Comparison of ENCODE assay signal across 14 cellular contexts in the genomic region with DNA sequence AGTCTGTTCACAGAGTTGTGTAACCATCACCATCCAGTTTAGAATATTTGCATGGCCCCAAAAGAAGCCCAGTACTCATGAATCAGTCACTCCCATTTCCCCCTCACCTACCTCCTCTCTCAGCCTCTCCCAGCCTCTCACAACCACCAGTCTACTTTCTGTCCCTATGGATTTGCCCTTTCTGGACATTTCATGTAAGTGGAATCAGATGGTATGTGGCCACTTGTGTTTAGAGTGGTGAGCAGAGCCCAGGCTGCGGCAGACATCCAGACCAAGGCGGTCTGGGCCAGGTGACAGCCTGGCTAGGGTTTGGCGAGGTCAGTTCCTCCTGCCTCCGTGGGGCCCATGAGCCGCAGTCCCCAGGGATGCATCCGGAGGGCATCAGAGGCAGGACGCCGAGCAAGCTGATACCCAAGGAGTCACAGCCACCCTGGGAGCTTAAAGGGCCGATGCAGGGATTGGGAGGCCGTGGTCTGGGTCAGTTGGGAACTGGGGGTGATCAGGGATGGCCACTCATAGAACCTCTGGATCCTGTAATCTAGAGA. TPM values are rescaled to one million over a fixed set of nuclear protein-coding genes. Genes with fewer than 3 reads are reported as not detected.
DNase-seq lines count a peak whose midpoint lies in the region; ATAC-seq, FAIRE-seq and TF ChIP-seq lines count a peak whose summit lies in the region.
"Had no signal": no experiment of that assay in that cellular context is flagged by ENCODE, and none has a peak within 500 bp of the region (broad histone marks: within the 10 kb centered on the region; RNA-seq: fewer than 3 reads in every experiment).

No MANE protein-coding gene starts in this region.

- intact Hi-C loops in endothelial cell of umbilical vein (cut with micrococcal nuclease), result loop anchor here (1.0 kb wide), 1 partner anchor 53 kb away; a partner anchor contains a TSS
- intact Hi-C loops in psoas muscle (cut with DNase I), result loop anchor here in 1 of 2 donors (5.0 kb wide), 1 partner anchor 45 kb away; no protein-coding TSS in a partner anchor

- TF ChIP-seq CTCF in endothelial cell of umbilical vein (IDR thresholded peaks at IDR 0.05; ENCODE audit: extremely low read depth in 1 of 2, insufficient read depth in 1 of 2, low read depth in 1 of 2, low read length in 2 of 2), result no peak
- TF ChIP-seq CTCF in psoas muscle (IDR thresholded peaks at IDR 0.05), result no peak

- 59 to 72% (median 65%) methylated on average over 10 of the region's 10 CpGs for WGBS in psoas muscle, 3 donors

- H3K9me3 ChIP-seq in endothelial cell of umbilical vein (replicated peaks; ENCODE audit: control insufficient read depth, insufficient read depth, low read length) (no peaks in the 10 kb centered on the region), psoas muscle (no peaks in the 10 kb centered on the region)
- H3K9me3 ChIP-seq: mucosa of descending colon, right atrium auricular region, thyroid gland had no signal

- H3K4me1 ChIP-seq in endothelial cell of umbilical vein (ENCODE audit: control insufficient read depth, extremely low read depth, insufficient read depth, low read length) (peaks cover 44% of the 10 kb centered on the region), psoas muscle (no peaks in the 10 kb centered on the region)

- no peak overlapping the region for H3K4me3 ChIP-seq in endothelial cell of umbilical vein (replicated peaks in 1 of 3; ENCODE audit: insufficient read depth in 1 of 3, low read depth in 1 of 3, low read length in 3 of 3)
- H3K4me3 ChIP-seq in psoas muscle, result no peak overlapping the region
- H3K4me3 ChIP-seq: mucosa of descending colon, right atrium auricular region, thyroid gland had no signal

- CTCF ChIA-PET in endothelial cell of umbilical vein (lab: Charles Lee), result interaction anchor here (1.2 to 4.0 kb wide), 7 partner anchors 8 to 82 kb away, joined by 3 to 13 read pairs (median 7); no protein-coding TSS in a partner anchor

- no peaks in the 10 kb centered on the region for H3K27me3 ChIP-seq in endothelial cell of umbilical vein (ENCODE audit: control insufficient read depth in 2 of 2, insufficient read depth in 2 of 2, low read length in 2 of 2)
- H3K27me3 ChIP-seq in psoas muscle (ENCODE audit: insufficient read depth in 3 of 3, low read length in 2 of 3), result no peaks in the 10 kb centered on the region
- H3K27me3 ChIP-seq: right atrium auricular region, thyroid gland had no signal

- H3K27ac ChIP-seq in endothelial cell of umbilical vein (ENCODE audit: insufficient read depth, low read depth, low read length) (peak overlapping the region; percentile 75), psoas muscle (peak overlapping the region; percentile 54)

- no peaks in the 10 kb centered on the region for H4K20me1 ChIP-seq in endothelial cell of umbilical vein (replicated peaks; ENCODE audit: control insufficient read depth, extremely low read depth, insufficient read depth, low read length)

- H3K27ac Mint-ChIP-seq in T-helper 1 cell treated with Interleukin-12 subunit alpha and Interleukin-12 subunit beta and Interleukin-4 antibody, amounts not matched to agents 30 μg/mL and 1 μg/mL, for 36 hours, result peak overlapping the region; percentile 91

- dilution Hi-C loops in endothelial cell of umbilical vein (cut with MboI; ENCODE audit: extremely low pct_ligation_motif_present, low sequenced_read_pairs), result no loop called here

- no peaks in the 10 kb centered on the region for H3K9me3 Mint-ChIP-seq in T-helper 1 cell treated with Interleukin-12 subunit alpha and Interleukin-12 subunit beta and Interleukin-4 antibody, amounts not matched to agents 30 μg/mL and 1 μg/mL, for 36 hours

- peaks cover 2% of the 10 kb centered on the region for H3K36me3 Mint-ChIP-seq in T-helper 1 cell treated with Interleukin-12 subunit alpha and Interleukin-12 subunit beta and Interleukin-4 antibody, amounts not matched to agents 30 μg/mL and 1 μg/mL, for 36 hours (ENCODE audit: low read depth)

- no peaks in the 10 kb centered on the region for H3K27me3 Mint-ChIP-seq in T-helper 1 cell treated with Interleukin-12 subunit alpha and Interleukin-12 subunit beta and Interleukin-4 antibody, amounts not matched to agents 30 μg/mL and 1 μg/mL, for 36 hours (ENCODE audit: low read depth)

- H3K79me2 ChIP-seq in endothelial cell of umbilical vein (ENCODE audit: control insufficient read depth, insufficient read depth, low read length), result no peaks in the 10 kb centered on the region

- H3K4me2 ChIP-seq in endothelial cell of umbilical vein (ENCODE audit: insufficient read depth, low read length), result peak overlapping the region; percentile 52

- DNase-seq in T-helper 1 cell (no peak), RPMI7951 (ENCODE audit: low read depth) (peak; percentile 1), endothelial cell of umbilical vein (ENCODE audit: low read depth, low spot score) (no peak), psoas muscle (no peak), NCI-H510A treated with DMSO at 0.1 percent for 48 hours (lab: John Stamatoyannopoulos, UW) (no peak), NCI-H2227 treated with DMSO at 0.1 percent for 48 hours (lab: John Stamatoyannopoulos, UW) (no peak)
- no peak for DNase-seq in stimulated activated CD4-positive, alpha-beta T cell treated with anti-CD3 and anti-CD28 coated beads, Interleukin-4, amount 100 ng/mL, for 1 hour
- DNase-seq: 8988T, mucosa of descending colon, NCI-H774, thyroid gland had no signal

- H3K9me1 ChIP-seq in endothelial cell of umbilical vein (replicated peaks; ENCODE audit: control insufficient read depth, extremely low read depth, insufficient read depth, low read length), result no peaks in the 10 kb centered on the region

- POLR2A ChIA-PET in endothelial cell of umbilical vein (lab: Charles Lee), result interaction anchor here (1.4 kb wide), 1 partner anchor 53 kb away, joined by 5 read pairs; a partner anchor contains a TSS

- TSS peak; percentile 28 for BruUV-seq in endothelial cell of umbilical vein (replicated peaks; lab: Mats Ljungman, UMichigan)

- no peak for ATAC-seq in psoas muscle

- H2AFZ ChIP-seq in endothelial cell of umbilical vein (ENCODE audit: low read depth, low read length), result peak overlapping the region; percentile 11

- H3K36me3 ChIP-seq in endothelial cell of umbilical vein (ENCODE audit: control insufficient read depth in 2 of 2, extremely low read depth in 1 of 2, insufficient read depth in 2 of 2, low read length in 2 of 2) (no peaks in the 10 kb centered on the region), psoas muscle (ENCODE audit: insufficient read depth in 1 of 2, low read depth in 1 of 2) (no peaks in the 10 kb centered on the region)
- H3K36me3 ChIP-seq: right atrium auricular region, thyroid gland had no signal

- H3K9ac ChIP-seq in endothelial cell of umbilical vein (replicated peaks; ENCODE audit: extremely low read depth, insufficient read depth, low read length), result peak overlapping the region; percentile 32

- peak overlapping the region; percentile 41 for H3K4me3 Mint-ChIP-seq in T-helper 1 cell treated with Interleukin-12 subunit alpha and Interleukin-12 subunit beta and Interleukin-4 antibody, amounts not matched to agents 30 μg/mL and 1 μg/mL, for 36 hours

- peak; percentile 15 for FAIRE-seq in endothelial cell of umbilical vein (lab: Jason Lieb, UNC)

- TF ChIP-seq POLR2A in endothelial cell of umbilical vein (IDR thresholded peaks at IDR 0.05; ENCODE audit: low read depth, low read length), result no peak

- peaks cover 39% of the 10 kb centered on the region for H3K4me1 Mint-ChIP-seq in T-helper 1 cell treated with Interleukin-12 subunit alpha and Interleukin-12 subunit beta and Interleukin-4 antibody, amounts not matched to agents 30 μg/mL and 1 μg/mL, for 36 hours (ENCODE audit: low read depth)

TF ChIP-seq in endothelial cell of umbilical vein, 7 proteins besides CTCF, POLR2A, EP300 and RAD21:
- TF ChIP-seq POLR2AphosphoS5 (IDR thresholded peaks at IDR 0.05; ENCODE audit: insufficient read depth, low read depth, low read length) (no peak), MYC (IDR thresholded peaks at IDR 0.05; ENCODE audit: low read depth, low read length) (no peak), FOS (IDR thresholded peaks at IDR 0.05; ENCODE audit: borderline replicate concordance, insufficient read depth, low read length) (no peak), GATA2 (IDR thresholded peaks at IDR 0.05; ENCODE audit: insufficient read depth, insufficient read length, low read depth, low read length) (no peak), JUN (IDR thresholded peaks at IDR 0.05; ENCODE audit: borderline replicate concordance, insufficient read depth, insufficient read length, low read depth) (no peak), EZH2 (IDR thresholded peaks at IDR 0.05; ENCODE audit: borderline replicate concordance, low read depth, low read length, severe bottlenecking) (no peak)
- TF ChIP-seq, protein P1, sequence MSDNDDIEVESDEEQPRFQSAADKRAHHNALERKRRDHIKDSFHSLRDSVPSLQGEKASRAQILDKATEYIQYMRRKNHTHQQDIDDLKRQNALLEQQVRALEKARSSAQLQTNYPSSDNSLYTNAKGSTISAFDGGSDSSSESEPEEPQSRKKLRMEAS (IDR thresholded peaks at IDR 0.05; ENCODE audit: insufficient read depth, insufficient read length), result no peak

RNA-seq across cellular contexts. Expression of a gene that starts 53.3 kb away (rescaled TPM):
- not detected in 2 replicates for total RNA-seq in RPMI7951 (2014; rRNA removed; shearing (Covaris generic))
- 165 and 198 TPM in 2 replicates for total RNA-seq in endothelial cell of umbilical vein
- polyA plus RNA-seq in endothelial cell of umbilical vein, result 252 and 295 TPM in 2 replicates
- 89.2 and 151 TPM in 2 replicates for polyA plus RNA-seq in endothelial cell of umbilical vein (2011; cell fraction: cytosol; rRNA removed)
- 50.1 and 55.8 TPM in 2 replicates for polyA plus RNA-seq in endothelial cell of umbilical vein (2011; cell fraction: nucleus; rRNA removed)
- 50.1 and 57.2 TPM in 2 replicates for polyA plus RNA-seq in endothelial cell of umbilical vein (2012)
- polyA minus RNA-seq in endothelial cell of umbilical vein, result 41.2 and 60.9 TPM in 2 replicates
- not detected for polyA minus RNA-seq in endothelial cell of umbilical vein (2011; cell fraction: cytosol; rRNA and poly(A)+ RNA removed)
- polyA minus RNA-seq in endothelial cell of umbilical vein (2011; cell fraction: nucleus; rRNA and poly(A)+ RNA removed), result 17.7 and 35.2 TPM in 2 replicates
- total RNA-seq in psoas muscle, result 10 to 100 TPM; 23.0 to 57.2 (median 35.5) TPM
- 100 to 1,000 TPM in 2 of 3 donors, 10 to 100 TPM in 1; 25.4 to 138 (median 103) TPM for polyA plus RNA-seq in psoas muscle
- total RNA-seq: HT-29 had no signal

Comparison
In these comparisons a context has a peak if more than half of its experiments do, and no peak if none do; other contexts are left out.
1. RNA of a gene that starts 53.3 kb away (total RNA-seq): 165 to 198 TPM in endothelial cell of umbilical vein and 23.0 to 57.2 TPM in psoas muscle; not detected in RPMI7951; every median in the first group is over 10 times any median in the second.